Comparison of ENCODE assay signal across 11 cellular contexts in the genomic region with DNA sequence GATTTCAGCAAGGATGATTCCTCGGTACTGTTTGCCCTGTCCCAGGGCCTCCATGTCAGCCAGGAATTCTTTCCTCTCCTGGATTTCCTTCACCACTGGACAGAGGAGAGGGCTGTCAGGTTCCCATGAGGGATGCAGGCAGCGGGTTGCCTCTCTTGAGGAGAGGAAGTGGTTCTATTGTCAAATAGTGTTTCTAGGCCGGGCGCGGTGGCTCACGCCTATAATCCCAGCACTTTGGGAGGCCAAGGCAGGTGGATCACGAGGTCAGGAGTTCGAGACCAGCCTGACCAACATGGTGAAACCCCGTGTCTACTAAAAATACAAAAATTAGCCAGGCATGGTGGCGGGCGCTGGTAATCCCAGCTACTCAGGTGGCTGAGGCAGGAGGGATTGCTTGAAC. TPM values are rescaled to one million over a fixed set of nuclear protein-coding genes. Genes with fewer than 3 reads are reported as not detected.
"Had no signal": no experiment of that assay in that cellular context is flagged by ENCODE, and none has a peak within 500 bp of the region (broad histone marks: within the 10 kb centered on the region; RNA-seq: fewer than 3 reads in every experiment).

No MANE protein-coding gene starts in this region.

RNA-seq across cellular contexts. Expression of a gene that starts 9.0 kb away (rescaled TPM):
- total RNA-seq: activated CD4-positive, alpha-beta memory T cell treated with anti-CD3 and anti-CD28 coated beads, Interleukin-2, amount 10 ng/mL, durations not matched to agents 7 days and 5 days; activated CD8-positive, alpha-beta T cell treated with anti-CD3 and anti-CD28 coated beads, Interleukin-2, amount 10 ng/mL, durations not matched to agents 7 days and 5 days; activated naive CD8-positive, alpha-beta T cell treated with anti-CD3 and anti-CD28 coated beads, Interleukin-2, amount 10 ng/mL, durations not matched to agents 7 days and 5 days; activated T-helper 2 cell treated with anti-CD3 and anti-CD28 coated beads, Interferon-gamma antibody, Interleukin-2, Interleukin-4, amounts not matched to agents 10 μg/mL and 5 μg/mL and 100 μg/mL, durations not matched to agents 14 hours and 24 hours and 36 hours; ascending aorta; bronchial epithelial cell; chondrocyte had no signal

RNA-seq across cellular contexts. Expression of a gene that starts 39.9 kb away (rescaled TPM):
- total RNA-seq: activated CD4-positive, alpha-beta memory T cell treated with anti-CD3 and anti-CD28 coated beads, Interleukin-2, amount 10 ng/mL, durations not matched to agents 7 days and 5 days; activated CD4-positive, alpha-beta T cell treated with anti-CD3 and anti-CD28 coated beads for 36 hours; activated CD4-positive, alpha-beta T cell treated with anti-CD3 and anti-CD28 coated beads, Interleukin-2, amount 10 ng/mL, durations not matched to agents 7 days and 5 days; activated CD8-positive, alpha-beta memory T cell treated with anti-CD3 and anti-CD28 coated beads, Interleukin-2, amount 10 ng/mL, durations not matched to agents 7 days and 5 days; activated CD8-positive, alpha-beta T cell treated with anti-CD3 and anti-CD28 coated beads, Interleukin-2, amount 10 ng/mL, durations not matched to agents 7 days and 5 days; activated naive CD8-positive, alpha-beta T cell treated with anti-CD3 and anti-CD28 coated beads, Interleukin-2, amount 10 ng/mL, durations not matched to agents 7 days and 5 days; activated T-helper 2 cell treated with anti-CD3 and anti-CD28 coated beads, Interferon-gamma antibody, Interleukin-2, Interleukin-4, amounts not matched to agents 10 μg/mL and 5 μg/mL and 100 μg/mL, durations not matched to agents 14 hours and 24 hours and 36 hours; bronchial epithelial cell; chondrocyte had no signal
- polyA plus RNA-seq: cardiac muscle cell had no signal
